Comparison of ENCODE assay signal across 24 cellular contexts in the genomic region with DNA sequence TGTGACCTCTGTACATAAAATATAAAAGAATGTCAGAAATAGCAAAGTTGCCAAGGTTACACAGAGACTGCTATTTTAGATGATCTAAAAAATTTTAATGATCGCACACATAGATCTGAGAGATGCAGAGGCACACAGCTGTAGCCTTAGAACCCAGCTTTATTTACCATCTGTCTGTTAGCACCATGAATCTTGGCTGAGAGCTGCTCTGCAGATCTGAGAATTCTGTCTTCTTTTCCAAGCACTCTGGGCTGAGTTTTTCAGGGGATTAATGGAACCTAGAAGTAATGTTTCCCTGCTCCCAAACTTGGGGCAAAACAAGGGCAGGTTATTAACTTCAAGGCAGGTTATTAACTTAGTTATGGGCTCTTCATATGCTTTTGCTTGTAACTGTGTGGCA.
A peak's percentile ranks its signal among the peaks of the same experiment; 100 is the strongest.
DNase-seq lines count a peak whose midpoint lies in the region; ATAC-seq, FAIRE-seq and TF ChIP-seq lines count a peak whose summit lies in the region.
"Had no signal": no experiment of that assay in that cellular context is flagged by ENCODE, and none has a peak within 500 bp of the region (broad histone marks: within the 10 kb centered on the region; RNA-seq: fewer than 3 reads in every experiment).

No MANE protein-coding gene starts in this region.

- H3K4me1 ChIP-seq in GM23248 (ENCODE audit: insufficient read depth): peaks cover 60% of the 10 kb centered on the region
- peaks cover 27% of the 10 kb centered on the region for H3K4me1 ChIP-seq in fibroblast of lung (ENCODE audit: control insufficient read depth, extremely low read depth, insufficient read depth, low read length)
- peaks cover 0 to 15% (median 11%) of the 10 kb centered on the region in 3 donors for H3K4me1 ChIP-seq in pancreas
- H3K4me1 ChIP-seq: uterus had no signal

- 0 out of 2 replicates have a peak, but pooled peaks cover 5% of the 10 kb centered on the region for H3K27me3 ChIP-seq in GM23248 (replicated peaks; ENCODE audit: insufficient read depth)
- H3K27me3 ChIP-seq in fibroblast of lung (ENCODE audit: control insufficient read depth, insufficient read depth, low read length): no peaks in the 10 kb centered on the region
- no peaks in the 10 kb centered on the region for H3K27me3 ChIP-seq in pancreas
- H3K27me3 ChIP-seq: uterus had no signal

- H3K4me2 ChIP-seq in GM23248 (ENCODE audit: unreplicated experiment): peak overlapping the region; percentile 59
- H3K4me2 ChIP-seq in fibroblast of lung (ENCODE audit: extremely low read depth, insufficient read depth, low read length): peak overlapping the region; percentile 51

- H3K27ac ChIP-seq in GM23248 (0 out of 2 replicates have a peak overlapping the region, but pooled peaks have one; percentile 6), fibroblast of lung (ENCODE audit: insufficient read depth, low read length) (peak overlapping the region; percentile 39), pancreas (no peak overlapping the region)

- H3K9me3 ChIP-seq in GM23248 (ENCODE audit: low read depth) (no peaks in the 10 kb centered on the region), fibroblast of lung (ENCODE audit: control insufficient read depth, insufficient read depth, low read depth, low read length) (no peaks in the 10 kb centered on the region), pancreas (no peaks in the 10 kb centered on the region)
- H3K9me3 ChIP-seq: mucosa of descending colon, uterus had no signal

- in situ Hi-C loops in GM23248 (cut with MboI): no loop called here

- H3K79me2 ChIP-seq in GM23248 (ENCODE audit: insufficient read depth) (no peaks in the 10 kb centered on the region), fibroblast of lung (ENCODE audit: control insufficient read depth, insufficient read depth, low read length) (no peaks in the 10 kb centered on the region)

- H2AFZ ChIP-seq in GM23248 (no peak overlapping the region), fibroblast of lung (ENCODE audit: low read length) (no peak overlapping the region)

- H3K36me3 ChIP-seq in GM23248 (ENCODE audit: low read depth) (no peaks in the 10 kb centered on the region), fibroblast of lung (ENCODE audit: control insufficient read depth, insufficient read depth, low read length) (no peaks in the 10 kb centered on the region), pancreas (no peaks in the 10 kb centered on the region)
- H3K36me3 ChIP-seq: uterus had no signal

- WGBS in GM23248 (ENCODE audit: low coverage in 1 of 2, low lambda C conversion rate in 2 of 2, missing lambda C conversion rate in 2 of 2), 2 experiments: 61 to 81% methylated on average over 1 of the region's 1 CpG
- 37% methylated on average over 1 of the region's 1 CpG for WGBS in pancreas, 2 donors

- H4K20me1 ChIP-seq in GM23248 (ENCODE audit: insufficient read depth) (no peaks in the 10 kb centered on the region), fibroblast of lung (ENCODE audit: control insufficient read depth, extremely low read depth, insufficient read depth, low read length) (no peaks in the 10 kb centered on the region)

- no peak overlapping the region for H3K4me3 ChIP-seq in GM23248
- H3K4me3 ChIP-seq in fibroblast of lung (replicated peaks in 1 of 4; ENCODE audit: control extremely low read depth in 1 of 4, insufficient read depth in 1 of 4, low read depth in 3 of 4, low read length in 4 of 4): no peak overlapping the region
- no peak overlapping the region for H3K4me3 ChIP-seq in pancreas
- H3K4me3 ChIP-seq: mucosa of descending colon, uterus had no signal

- no peaks in the 10 kb centered on the region for H3K9me2 ChIP-seq in GM23248 (ENCODE audit: insufficient read depth)

- no peak for TF ChIP-seq CTCF in fibroblast of lung (conservative IDR thresholded peaks at IDR 0.05 in 1 of 2, IDR thresholded peaks at IDR 0.05 in 1 of 2; ENCODE audit: low read depth in 1 of 2, low read length in 2 of 2)
- TF ChIP-seq CTCF in pancreas (IDR thresholded peaks at IDR 0.05): no peak

- intact Hi-C loops in pancreas (cut with DNase I): no loop called here

- FAIRE-seq in pancreas (lab: Jason Lieb, UNC): no peak

- ATAC-seq in pancreas: peak in 3 of 4 donors; percentile 44 to 59 (median 47)
- ATAC-seq: mucosa of descending colon; sciatic nerve; stimulated activated naive CD8-positive, alpha-beta T cell treated with anti-CD3 and anti-CD28 coated beads, Interleukin-15, amount 100 ng/mL, for 72 hours had no signal

- peaks cover 55% of the 10 kb centered on the region for H3F3A ChIP-seq in GM23248 (ENCODE audit: insufficient read depth)

- H3K9ac ChIP-seq in GM23248 (no peak overlapping the region), fibroblast of lung (ENCODE audit: insufficient read depth, low read length) (no peak overlapping the region)

- peak; percentile 5 for DNase-seq in GM23248
- DNase-seq in RPMI7951 (ENCODE audit: low read depth): peak; percentile 17
- DNase-seq in fibroblast of lung (ENCODE audit: low read depth in 2 of 2): peak in 1 of 2 donors; percentile 60
- DNase-seq in pancreas: no peak
- no peak for DNase-seq in ecto neural progenitor cell (ENCODE audit: low spot score)
- DNase-seq in NCI-H2196 treated with DMSO at 0.1 percent for 48 hours (lab: John Stamatoyannopoulos, UW; ENCODE audit: unreplicated experiment): no peak
- DNase-seq in Kasumi-1 (lab: John Stamatoyannopoulos, UW): no peak
- DNase-seq in HuH-7 (ENCODE audit: low spot score): no peak
- DNase-seq: activated CD4-positive, alpha-beta T cell treated with anti-CD3 and anti-CD28 coated beads, Interleukin-2, amount 50 U/mL, for 1 hour; activated gamma-delta T cell treated with Interleukin-2 at 50 U/mL for 16 hours; CD8-positive, alpha-beta memory T cell; endodermal cell; GOT3; KG1; left cardiac atrium; mucosa of descending colon; NCI-H1417 treated with DMSO at 0.1 percent for 48 hours; NCI-H2171 treated with DMSO at 0.1 percent for 48 hours; NCI-H82; occipital lobe; stimulated activated CD4-positive, alpha-beta T cell treated with anti-CD3 and anti-CD28 coated beads, Interleukin-1b, Interleukin-23, amount 100 ng/mL, for 48 hours; stimulated activated naive CD8-positive, alpha-beta T cell treated with anti-CD3 and anti-CD28 coated beads, Interleukin-15, amount 100 ng/mL, for 72 hours; uterus had no signal

Comparison
In these comparisons a context has a peak if more than half of its experiments do, and no peak if none do; other contexts are left out.
1. DNase-seq: peak in GM23248 (single experiment) and RPMI7951 (single experiment); none in pancreas (0 of 6), ecto neural progenitor cell (single experiment), NCI-H2196 treated with DMSO at 0.1 percent for 48 hours (single experiment), Kasumi-1 (0 of 2) and HuH-7 (single experiment).
2. H3K27ac ChIP-seq: peak in GM23248 (single experiment) and fibroblast of lung (single experiment); none in pancreas (0 of 4).